Comparison of ENCODE assay signal across 8 cellular contexts in the genomic region with DNA sequence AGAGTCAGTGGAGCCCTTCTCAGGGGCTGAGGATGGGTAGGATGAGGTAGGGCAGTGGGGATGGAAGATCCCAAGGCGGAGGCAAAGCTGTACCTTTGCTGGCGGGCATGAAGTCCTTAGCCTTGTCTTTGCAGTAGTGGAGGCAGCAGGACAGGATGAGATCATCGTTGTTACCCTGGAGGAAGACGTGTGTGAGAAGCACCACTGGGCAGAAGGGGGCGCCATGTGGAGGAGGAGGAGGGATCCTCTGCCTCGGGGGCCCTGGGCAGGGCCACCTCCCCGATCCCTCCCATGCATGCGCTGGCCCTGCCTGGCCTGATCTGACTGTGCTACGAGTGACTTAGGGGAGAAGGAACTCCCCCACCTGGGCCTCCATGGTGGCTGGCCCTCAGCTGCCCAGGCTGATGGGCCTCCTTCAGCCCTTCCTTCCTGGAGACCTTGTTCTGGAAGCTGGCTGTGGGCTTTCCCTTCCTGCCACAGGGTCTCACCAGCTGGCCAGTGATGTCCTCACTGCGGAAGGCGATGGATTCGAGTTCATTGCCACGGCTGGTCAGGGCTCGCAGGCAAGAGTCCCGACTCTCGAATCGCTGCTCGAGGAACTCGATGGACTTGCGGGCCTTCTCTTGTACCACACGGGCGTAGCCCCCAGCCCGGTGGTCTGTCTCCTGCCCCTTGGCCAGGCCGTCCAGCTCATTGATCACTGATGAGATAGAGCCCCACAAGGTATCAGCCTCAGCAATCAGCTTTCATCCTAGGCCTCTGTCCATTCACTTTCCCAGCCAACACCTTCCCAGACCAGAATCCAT. TPM values are rescaled to one million over a fixed set of nuclear protein-coding genes. Genes with fewer than 3 reads are reported as not detected.
DNase-seq lines count a peak whose midpoint lies in the region; ATAC-seq, FAIRE-seq and TF ChIP-seq lines count a peak whose summit lies in the region.

No MANE protein-coding gene starts in this region.

- FAIRE-seq in urothelium cell line (lab: Jason Lieb, UNC) = no peak

- WGBS in urinary bladder = 81% methylated on average over 24 of the region's 24 CpGs

- TF ChIP-seq POLR2A in breast epithelium (IDR thresholded peaks at IDR 0.05) = no peak

- H3K36me3 Mint-ChIP-seq in mesothelial cell of epicardium = peaks cover 12% of the 10 kb centered on the region

- DNase-seq in DMS53 (lab: John Stamatoyannopoulos, UW) (peak; percentile 37), DMS53 treated with DMSO at 0.1 percent for 48 hours (lab: John Stamatoyannopoulos, UW; ENCODE audit: unreplicated experiment) (no peak), RPMI7951 (ENCODE audit: low read depth) (peak; percentile 60), breast epithelium (ENCODE audit: low spot score in 2 of 2) (no peak), mesothelial cell of epicardium (ENCODE audit: low spot score in 2 of 2, unreplicated experiment in 2 of 2) (no peak), urothelium cell line (ENCODE audit: low spot score) (no peak)

- H3K4me3 ChIP-seq in breast epithelium (no peak overlapping the region), urinary bladder (ENCODE audit: low read depth, low read length) (no peak overlapping the region)

- peak overlapping the region; percentile 88 for H3K27ac Mint-ChIP-seq in mesothelial cell of epicardium

- H3K27ac ChIP-seq in breast epithelium = peak overlapping the region; percentile 74 to 89
- H3K27ac ChIP-seq in urinary bladder (ENCODE audit: low read depth) = peak overlapping the region; percentile 82

- ATAC-seq in HG02623 (IDR thresholded peaks at IDR 0.05; ENCODE audit: unreplicated experiment) = no peak

- no peak overlapping the region for H3K4me3 Mint-ChIP-seq in mesothelial cell of epicardium

- H3K36me3 ChIP-seq in breast epithelium = no peaks in the 10 kb centered on the region
- H3K36me3 ChIP-seq in urinary bladder (ENCODE audit: insufficient read depth) = no peaks in the 10 kb centered on the region

- H3K9me3 Mint-ChIP-seq in mesothelial cell of epicardium = no peaks in the 10 kb centered on the region

- H3K27me3 Mint-ChIP-seq in mesothelial cell of epicardium (ENCODE audit: low read depth) = no peaks in the 10 kb centered on the region

- no peaks in the 10 kb centered on the region for H3K9me3 ChIP-seq in breast epithelium

- H3K27me3 ChIP-seq in breast epithelium = no peaks in the 10 kb centered on the region

- H3K4me1 ChIP-seq in breast epithelium (peaks cover 11 to 12% of the 10 kb centered on the region in 2 donors), urinary bladder (ENCODE audit: insufficient read depth) (no peaks in the 10 kb centered on the region)

- H3K4me1 Mint-ChIP-seq in mesothelial cell of epicardium = peaks cover 71% of the 10 kb centered on the region

- TF ChIP-seq CTCF in breast epithelium (IDR thresholded peaks at IDR 0.05) (no peak), mesothelial cell of epicardium (IDR thresholded peaks at IDR 0.05; ENCODE audit: unreplicated experiment) (no peak)

- intact Hi-C loops in breast epithelium (cut with DNase I; ENCODE audit: low total_unique reads) = no loop called here

RNA-seq across cellular contexts. Expression of a gene that starts 10.3 kb away (rescaled TPM):
- total RNA-seq in RPMI7951 (2014; rRNA removed; shearing (Covaris generic)) = 4.6 and 14.2 TPM in 2 replicates
- total RNA-seq in breast epithelium = 10 to 100 TPM; 12.6 to 16.4 (median 12.7) TPM
- total RNA-seq in mesothelial cell of epicardium = 97.9 to 99.3 TPM (median 98.9 TPM) in 3 replicates
- total RNA-seq in urinary bladder = 31.4 TPM
- 19.2 TPM for polyA plus RNA-seq in urinary bladder

RNA-seq across cellular contexts. Expression of a gene that starts 23.4 kb away (rescaled TPM):
- total RNA-seq in RPMI7951 (2014; rRNA removed; shearing (Covaris generic)) = 67.5 and 69.9 TPM in 2 replicates
- 10 to 100 TPM; 24.3 to 35.4 (median 32.5) TPM for total RNA-seq in breast epithelium
- 17.3 to 24.8 TPM (median 24.5 TPM) in 3 replicates for total RNA-seq in mesothelial cell of epicardium
- total RNA-seq in urinary bladder = 9.5 TPM
- 40.1 TPM for polyA plus RNA-seq in urinary bladder

RNA-seq across cellular contexts. Expression of a gene that starts 35.2 kb away (rescaled TPM):
- total RNA-seq in RPMI7951 (2014; rRNA removed; shearing (Covaris generic)) = 12.1 and 16.3 TPM in 2 replicates
- 10 to 100 TPM; 28.3 to 66.6 (median 55.7) TPM for total RNA-seq in breast epithelium
- 63.8 to 74.5 TPM (median 71.2 TPM) in 3 replicates for total RNA-seq in mesothelial cell of epicardium
- 17.4 TPM for total RNA-seq in urinary bladder
- 36.5 TPM for polyA plus RNA-seq in urinary bladder

RNA-seq across cellular contexts. Expression of a gene that starts 40.0 kb away (rescaled TPM):
- 7.6 and 8.8 TPM in 2 replicates for total RNA-seq in RPMI7951 (2014; rRNA removed; shearing (Covaris generic))
- total RNA-seq in breast epithelium (10 to 100 TPM in 2 of 3 donors, 1 to 10 TPM in 1; 3.8 to 19.6 (median 14.1) TPM), mesothelial cell of epicardium (0.20 to 0.23 TPM (median 0.22 TPM) in 3 replicates), urinary bladder (1.3 TPM)
- 4.5 TPM for polyA plus RNA-seq in urinary bladder

Comparison
In these comparisons a context has a peak if more than half of its experiments do, and no peak if none do; other contexts are left out.
1. DNase-seq: peak in DMS53 (single experiment) and RPMI7951 (single experiment); none in DMS53 treated with DMSO at 0.1 percent for 48 hours (single experiment), breast epithelium (0 of 2), mesothelial cell of epicardium (0 of 2) and urothelium cell line (single experiment).